Comparison of ENCODE assay signal across 20 cellular contexts in the genomic region with DNA sequence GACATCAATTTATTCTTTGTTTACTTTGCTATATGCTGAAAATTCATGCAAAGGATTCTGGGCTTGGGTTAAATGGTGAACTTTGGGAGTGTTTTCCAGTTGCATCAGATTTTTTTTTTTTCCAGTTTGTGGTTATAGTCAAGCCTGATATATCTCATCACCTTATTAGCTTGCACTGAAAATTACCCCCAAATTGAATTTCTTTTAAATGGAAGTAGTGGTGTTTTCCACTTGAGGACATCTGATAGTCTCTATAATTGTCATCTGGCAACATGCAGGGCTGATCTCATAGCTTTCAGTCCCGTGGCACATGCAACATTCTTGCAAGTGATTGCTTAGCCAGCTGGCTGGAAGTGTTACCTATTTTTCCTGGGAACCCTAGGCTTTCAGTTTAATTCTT. TPM values are rescaled to one million over a fixed set of nuclear protein-coding genes. Genes with fewer than 3 reads are reported as not detected.
A peak's percentile ranks its signal among the peaks of the same experiment; 100 is the strongest.
DNase-seq lines count a peak whose midpoint lies in the region; ATAC-seq, FAIRE-seq and TF ChIP-seq lines count a peak whose summit lies in the region.
"Had no signal": no experiment of that assay in that cellular context is flagged by ENCODE, and none has a peak within 500 bp of the region (broad histone marks: within the 10 kb centered on the region; RNA-seq: fewer than 3 reads in every experiment).

No MANE protein-coding gene starts in this region.

- no peaks in the 10 kb centered on the region for H3K9me1 ChIP-seq in K562 (ENCODE audit: control insufficient read depth, insufficient read depth, low read length)

- POLR2A ChIA-PET in K562 (lab: Yijun Ruan, JAX) = no interaction called here
- POLR2A ChIA-PET in activated CD4-positive, alpha-beta memory T cell treated with anti-CD3 and anti-CD28 coated beads, Interleukin-2, amount 10 ng/mL, durations not matched to agents 7 days and 5 days (lab: Charles Lee) = no interaction called here

- H3K36me3 Mint-ChIP-seq in activated CD4-positive, alpha-beta memory T cell treated with anti-CD3 and anti-CD28 coated beads, Interleukin-2, amount 10 ng/mL, durations not matched to agents 7 days and 5 days (ENCODE audit: low read depth) = no peaks in the 10 kb centered on the region

- TF ChIP-seq CTCF in K562 (IDR thresholded peaks at IDR 0.05 in 2 of 3, conservative IDR thresholded peaks at IDR 0.05 in 1 of 3; ENCODE audit: insufficient read depth in 2 of 3, low read depth in 1 of 3, low read length in 3 of 3) (no peak), psoas muscle (IDR thresholded peaks at IDR 0.05) (no peak), mammary epithelial cell (conservative IDR thresholded peaks at IDR 0.05 in 1 of 2, IDR thresholded peaks at IDR 0.05 in 1 of 2; ENCODE audit: extremely low read depth in 1 of 2, insufficient read depth in 1 of 2, low read depth in 1 of 2, low read length in 2 of 2) (no peak)

- no peaks in the 10 kb centered on the region for H3K9me3 ChIP-seq in K562 (replicated peaks; ENCODE audit: control insufficient read depth, insufficient read depth, low read depth, low read length)
- no peaks in the 10 kb centered on the region for H3K9me3 ChIP-seq in psoas muscle
- H3K9me3 ChIP-seq in mammary epithelial cell (replicated peaks; ENCODE audit: insufficient read depth, low read length) = no peaks in the 10 kb centered on the region
- H3K9me3 ChIP-seq: adrenal gland, sigmoid colon had no signal

- H3K27ac Mint-ChIP-seq in activated CD4-positive, alpha-beta memory T cell treated with anti-CD3 and anti-CD28 coated beads, Interleukin-2, amount 10 ng/mL, durations not matched to agents 7 days and 5 days = no peak overlapping the region
- H3K27ac Mint-ChIP-seq: activated CD4-positive, alpha-beta T cell treated with anti-CD3 and anti-CD28 coated beads, Interleukin-2, amount 10 ng/mL, durations not matched to agents 7 days and 5 days had no signal

- H4K20me1 ChIP-seq in K562 (replicated peaks; ENCODE audit: control insufficient read depth, insufficient read depth, low read length) = no peaks in the 10 kb centered on the region
- no peaks in the 10 kb centered on the region for H4K20me1 ChIP-seq in mammary epithelial cell (ENCODE audit: insufficient read depth, low read length)

- no peaks in the 10 kb centered on the region for H3K9me3 Mint-ChIP-seq in activated CD4-positive, alpha-beta memory T cell treated with anti-CD3 and anti-CD28 coated beads, Interleukin-2, amount 10 ng/mL, durations not matched to agents 7 days and 5 days
- H3K9me3 Mint-ChIP-seq: activated CD4-positive, alpha-beta T cell treated with anti-CD3 and anti-CD28 coated beads, Interleukin-2, amount 10 ng/mL, durations not matched to agents 7 days and 5 days; activated T-cell treated with anti-CD3 and anti-CD28 coated beads, Interleukin-2, amount 50 U/mL, for 4 hours had no signal

- FAIRE-seq in K562 (lab: Jason Lieb, UNC) = no peak
- FAIRE-seq: A204.1 had no signal

- H3K4me2 ChIP-seq in K562 (ENCODE audit: insufficient read depth, low read length) (no peak overlapping the region), mammary epithelial cell (ENCODE audit: insufficient read depth, low read depth, low read length) (no peak overlapping the region)

- no peaks in the 10 kb centered on the region for H3K79me2 ChIP-seq in K562 (ENCODE audit: control insufficient read depth, insufficient read depth, low read length)
- H3K79me2 ChIP-seq in mammary epithelial cell (ENCODE audit: insufficient read depth, low read length) = no peaks in the 10 kb centered on the region

- no peaks in the 10 kb centered on the region for H3K4me1 ChIP-seq in K562 (replicated peaks in 1 of 2; ENCODE audit: control insufficient read depth in 2 of 2, insufficient read depth in 2 of 2, low read length in 2 of 2)
- H3K4me1 ChIP-seq in psoas muscle = no peaks in the 10 kb centered on the region
- H3K4me1 ChIP-seq in mammary epithelial cell (ENCODE audit: insufficient read depth, low read length) = no peaks in the 10 kb centered on the region
- H3K4me1 ChIP-seq: adrenal gland, foreskin keratinocyte, sigmoid colon had no signal

- ATAC-seq in K562 (no peak), psoas muscle (peak in 3 of 4 donors; percentile 44 to 65 (median 61))
- ATAC-seq: activated T-cell treated with anti-CD3 and anti-CD28 coated beads, Interleukin-2, amount 50 U/mL, for 4 hours; foreskin keratinocyte had no signal

- H3K27me3 Mint-ChIP-seq in activated CD4-positive, alpha-beta memory T cell treated with anti-CD3 and anti-CD28 coated beads, Interleukin-2, amount 10 ng/mL, durations not matched to agents 7 days and 5 days = peaks cover 5% of the 10 kb centered on the region

- peaks cover 0 to 4% of the 10 kb centered on the region in 2 experiments; a peak in 3 of 5 replicates for H3K27me3 ChIP-seq in K562 (ENCODE audit: control insufficient read depth in 2 of 2, insufficient read depth in 2 of 2, low read length in 2 of 2)
- H3K27me3 ChIP-seq in psoas muscle (ENCODE audit: insufficient read depth in 3 of 3, low read length in 2 of 3) = peaks cover 0 to 4% (median 0%) of the 10 kb centered on the region in 3 donors
- no peaks in the 10 kb centered on the region for H3K27me3 ChIP-seq in mammary epithelial cell (ENCODE audit: insufficient read depth, low read length)
- H3K27me3 ChIP-seq: adrenal gland, foreskin keratinocyte, sigmoid colon had no signal

- H3K27ac ChIP-seq in K562 (ENCODE audit: extremely low read depth, low read depth, low read length) (no peak overlapping the region), psoas muscle (no peak overlapping the region), mammary epithelial cell (ENCODE audit: insufficient read depth, low read depth, low read length) (no peak overlapping the region)
- H3K27ac ChIP-seq: adrenal gland, foreskin keratinocyte, sigmoid colon had no signal

- TF ChIP-seq POLR2A in K562 (conservative IDR thresholded peaks at IDR 0.05) = no peak

- WGBS in K562 (ENCODE audit: insufficient coverage, low coverage, missing lambda C conversion rate) = 0% methylated on average over 1 of the region's 1 CpG
- WGBS in psoas muscle, 3 donors = 6 to 10% (median 7%) methylated on average over 1 of the region's 1 CpG
- 56% methylated on average over 1 of the region's 1 CpG for WGBS in mammary epithelial cell (ENCODE audit: low coverage, missing lambda C conversion rate)

- no peak overlapping the region for H3K4me3 Mint-ChIP-seq in activated CD4-positive, alpha-beta memory T cell treated with anti-CD3 and anti-CD28 coated beads, Interleukin-2, amount 10 ng/mL, durations not matched to agents 7 days and 5 days
- H3K4me3 Mint-ChIP-seq: activated CD4-positive, alpha-beta T cell treated with anti-CD3 and anti-CD28 coated beads, Interleukin-2, amount 10 ng/mL, durations not matched to agents 7 days and 5 days; activated T-cell treated with anti-CD3 and anti-CD28 coated beads, Interleukin-2, amount 50 U/mL, for 4 hours had no signal

- H3K4me1 Mint-ChIP-seq in activated CD4-positive, alpha-beta memory T cell treated with anti-CD3 and anti-CD28 coated beads, Interleukin-2, amount 10 ng/mL, durations not matched to agents 7 days and 5 days = no peaks in the 10 kb centered on the region
- H3K4me1 Mint-ChIP-seq: activated CD4-positive, alpha-beta T cell treated with anti-CD3 and anti-CD28 coated beads, Interleukin-2, amount 10 ng/mL, durations not matched to agents 7 days and 5 days had no signal

- CTCF ChIA-PET in K562 (lab: Yijun Ruan, JAX; ENCODE audit: low intra/inter-chr PET ratio) (interaction anchor here (0.7 kb wide), 1 partner anchor 305 kb away, joined by 3 read pairs; no protein-coding TSS in a partner anchor), mammary epithelial cell (lab: Charles Lee; ENCODE audit: low non-redundant PET) (no interaction called here)
- CTCF ChIA-PET in activated CD4-positive, alpha-beta memory T cell treated with anti-CD3 and anti-CD28 coated beads, Interleukin-2, amount 10 ng/mL, durations not matched to agents 7 days and 5 days (lab: Charles Lee) = interaction anchor here (2.0 kb wide), 1 partner anchor 535 kb away, joined by 4 read pairs; no protein-coding TSS in a partner anchor

- TF ChIP-seq EP300 in K562 (IDR thresholded peaks at IDR 0.05; ENCODE audit: low read length) = no peak

- no TSS peak for BruUV-seq in K562 (replicated peaks; lab: Mats Ljungman, UMichigan)
- no TSS peak for BruUV-seq in mammary epithelial cell (replicated peaks; lab: Mats Ljungman, UMichigan)

- TF ChIP-seq RAD21 in K562 (CRISPR knock-in tag; conservative IDR thresholded peaks at IDR 0.05 in 1 of 2, IDR thresholded peaks at IDR 0.05 in 1 of 2) = no peak

- in situ Hi-C loops in K562 (cut with MboI) (no loop called here), mammary epithelial cell (cut with MboI; ENCODE audit: low sequenced_read_pairs in 2 of 2) (no loop called here)

- DNase-seq in NCI-H146 (lab: John Stamatoyannopoulos, UW) (peak; percentile 25), NCI-H146 treated with DMSO at 0.1 percent for 48 hours (lab: John Stamatoyannopoulos, UW; ENCODE audit: unreplicated experiment) (no peak), M059J (ENCODE audit: low read depth) (peak; percentile 40), K562 (ENCODE audit: extremely low read depth in 1 of 4, low spot score in 3 of 4) (no peak), psoas muscle (no peak), mammary epithelial cell (no peak), SHP77 treated with DMSO at 0.1 percent for 48 hours (lab: John Stamatoyannopoulos, UW) (no peak)
- DNase-seq in activated CD4-positive, alpha-beta memory T cell treated with anti-CD3 and anti-CD28 coated beads, Interleukin-2, amount 10 ng/mL, durations not matched to agents 7 days and 5 days = no peak
- DNase-seq: activated CD4-positive, alpha-beta T cell treated with anti-CD3 and anti-CD28 coated beads, Interleukin-2, amount 10 ng/mL, durations not matched to agents 7 days and 5 days; activated T-cell treated with anti-CD3 and anti-CD28 coated beads, Interleukin-2, amount 50 U/mL, for 4 hours; foreskin keratinocyte; MV-4-11; NCI-H526; occipital lobe; sigmoid colon; stimulated activated naive CD4-positive, alpha-beta T cell treated with Interleukin-2 at 50 U/mL for 16 hours had no signal

- H3K9ac ChIP-seq in K562 (ENCODE audit: insufficient read depth in 1 of 2, low read depth in 2 of 2, low read length in 2 of 2) (no peak overlapping the region), mammary epithelial cell (ENCODE audit: insufficient read depth, low read length) (no peak overlapping the region)

- dilution Hi-C loops in mammary epithelial cell (cut with HindIII; ENCODE audit: low sequenced_read_pairs) = no loop called here

- no peak overlapping the region for H2AFZ ChIP-seq in K562 (ENCODE audit: low read depth, low read length)
- H2AFZ ChIP-seq in mammary epithelial cell (ENCODE audit: low read depth, low read length) = no peak overlapping the region

- intact Hi-C loops in K562 (cut with micrococcal nuclease) (no loop called here), psoas muscle (cut with DNase I) (no loop called here), mammary epithelial cell (cut with micrococcal nuclease) (no loop called here)

- H3K36me3 ChIP-seq in K562 (ENCODE audit: control insufficient read depth, insufficient read depth, low read length) = no peaks in the 10 kb centered on the region
- no peaks in the 10 kb centered on the region for H3K36me3 ChIP-seq in psoas muscle (ENCODE audit: insufficient read depth in 1 of 2, low read depth in 1 of 2)
- H3K36me3 ChIP-seq in mammary epithelial cell (ENCODE audit: insufficient read depth, low read length) = no peaks in the 10 kb centered on the region
- H3K36me3 ChIP-seq: adrenal gland, sigmoid colon had no signal

- H3K4me3 ChIP-seq in K562 (no peak overlapping the region), psoas muscle (no peak overlapping the region), mammary epithelial cell (replicated peaks in 1 of 3; ENCODE audit: insufficient read depth in 1 of 3, low read depth in 2 of 3, low read length in 3 of 3) (no peak overlapping the region)
- H3K4me3 ChIP-seq: adrenal gland, sigmoid colon had no signal

RNA-seq across cellular contexts. Expression of gene KRTAP3-1, which starts 4.7 kb away (rescaled TPM):
- total RNA-seq in M059J (2014; rRNA removed; shearing (Covaris generic)) = 0.64 and 0.71 TPM in 2 replicates
- total RNA-seq in K562 (2011; cell fraction: chromatin; rRNA removed; ENCODE audit: low replicate concordance) = not detected in 2 replicates
- total RNA-seq in K562 (2011; cell fraction: nucleolus; rRNA removed) = not detected in 2 replicates
- not detected in 2 replicates for total RNA-seq in K562 (2011; cell fraction: nucleoplasm; rRNA removed)
- not detected in 2 replicates for total RNA-seq in K562 (2014; rRNA removed)
- not detected in 2 replicates for total RNA-seq in K562 (2014; rRNA removed; fragmentation: Illumina TruSeq; extraction: Trizol)
- not detected in 2 replicates for total RNA-seq in K562 (2015; rRNA removed; fragmentation: Illumina TruSeq; extraction: Trizol)
- not detected in 2 replicates for total RNA-seq in K562 (2021)
- polyA plus RNA-seq in K562 (2011; rRNA removed) = not detected in 2 replicates
- not detected in 2 replicates for polyA plus RNA-seq in K562 (2011; cell fraction: cytosol; rRNA removed)
- polyA plus RNA-seq in K562 (2011; cell fraction: nucleus; rRNA removed) = not detected in 2 replicates
- not detected in 2 replicates for polyA plus RNA-seq in K562 (2012)
- not detected in 2 replicates for polyA plus RNA-seq in K562 (2014; fragmentation: Illumina TruSeq; extraction: Trizol)
- not detected for polyA plus RNA-seq in K562 (2014; fragmentation: Nextera tagmentation; extraction: Ambion mirVana)
- polyA plus RNA-seq in K562 (2014; rRNA removed) = not detected in 2 replicates
- polyA minus RNA-seq in K562 (2011; rRNA and poly(A)+ RNA removed) = not detected in 2 replicates
- polyA minus RNA-seq in K562 (2011; cell fraction: cytosol; rRNA and poly(A)+ RNA removed) = not detected in 2 replicates
- not detected in 2 replicates for polyA minus RNA-seq in K562 (2011; cell fraction: nucleus; rRNA and poly(A)+ RNA removed)
- total RNA-seq in psoas muscle = not detected
- polyA plus RNA-seq in psoas muscle = not detected
- not detected for total RNA-seq in mammary epithelial cell
- polyA plus RNA-seq in mammary epithelial cell = not detected
- not detected for polyA minus RNA-seq in mammary epithelial cell
- not detected for total RNA-seq in activated CD4-positive, alpha-beta memory T cell treated with anti-CD3 and anti-CD28 coated beads, Interleukin-2, amount 10 ng/mL, durations not matched to agents 7 days and 5 days
- total RNA-seq: activated CD4-positive, alpha-beta T cell treated with anti-CD3 and anti-CD28 coated beads, Interleukin-2, amount 10 ng/mL, durations not matched to agents 7 days and 5 days; activated T-cell treated with anti-CD3 and anti-CD28 coated beads, Interleukin-2, amount 50 U/mL, for 4 hours; adrenal gland; dermis microvascular lymphatic vessel endothelial cell; foreskin keratinocyte; mesenteric fat pad; occipital lobe; sigmoid colon had no signal
- polyA plus RNA-seq: adrenal gland, foreskin keratinocyte, sigmoid colon had no signal

RNA-seq across cellular contexts. Expression of gene KRTAP1-5, which starts 13.4 kb away (rescaled TPM):
- total RNA-seq in M059J (2014; rRNA removed; shearing (Covaris generic)) = 3.2 and 5.7 TPM in 2 replicates
- total RNA-seq in K562 (2011; cell fraction: chromatin; rRNA removed; ENCODE audit: low replicate concordance) = not detected in 2 replicates
- total RNA-seq in K562 (2011; cell fraction: nucleolus; rRNA removed) = not detected in 2 replicates
- not detected in 2 replicates for total RNA-seq in K562 (2011; cell fraction: nucleoplasm; rRNA removed)
- not detected in 2 replicates for total RNA-seq in K562 (2014; rRNA removed)
- not detected in 2 replicates for total RNA-seq in K562 (2014; rRNA removed; fragmentation: Illumina TruSeq; extraction: Trizol)
- total RNA-seq in K562 (2015; rRNA removed; fragmentation: Illumina TruSeq; extraction: Trizol) = not detected in 2 replicates
- total RNA-seq in K562 (2021) = not detected in 2 replicates
- polyA plus RNA-seq in K562 (2011; rRNA removed) = not detected in 2 replicates
- not detected in 2 replicates for polyA plus RNA-seq in K562 (2011; cell fraction: cytosol; rRNA removed)
- not detected in 2 replicates for polyA plus RNA-seq in K562 (2011; cell fraction: nucleus; rRNA removed)
- polyA plus RNA-seq in K562 (2012) = not detected in 2 replicates
- polyA plus RNA-seq in K562 (2014; fragmentation: Illumina TruSeq; extraction: Trizol) = not detected in 2 replicates
- not detected for polyA plus RNA-seq in K562 (2014; fragmentation: Nextera tagmentation; extraction: Ambion mirVana)
- not detected in 2 replicates for polyA plus RNA-seq in K562 (2014; rRNA removed)
- not detected in 2 replicates for polyA minus RNA-seq in K562 (2011; rRNA and poly(A)+ RNA removed)
- not detected in 2 replicates for polyA minus RNA-seq in K562 (2011; cell fraction: cytosol; rRNA and poly(A)+ RNA removed)
- not detected in 2 replicates for polyA minus RNA-seq in K562 (2011; cell fraction: nucleus; rRNA and poly(A)+ RNA removed)
- total RNA-seq in psoas muscle = not detected
- polyA plus RNA-seq in psoas muscle = not detected
- under 1 TPM in 1 of 2 donors, not detected in 1; 0.17 TPM for total RNA-seq in mammary epithelial cell
- polyA plus RNA-seq in mammary epithelial cell = not detected
- not detected for polyA minus RNA-seq in mammary epithelial cell
- not detected for total RNA-seq in activated CD4-positive, alpha-beta memory T cell treated with anti-CD3 and anti-CD28 coated beads, Interleukin-2, amount 10 ng/mL, durations not matched to agents 7 days and 5 days
- total RNA-seq: activated CD4-positive, alpha-beta T cell treated with anti-CD3 and anti-CD28 coated beads, Interleukin-2, amount 10 ng/mL, durations not matched to agents 7 days and 5 days; activated T-cell treated with anti-CD3 and anti-CD28 coated beads, Interleukin-2, amount 50 U/mL, for 4 hours; adrenal gland; dermis microvascular lymphatic vessel endothelial cell; foreskin keratinocyte; mesenteric fat pad; occipital lobe; sigmoid colon had no signal
- polyA plus RNA-seq: adrenal gland, foreskin keratinocyte, sigmoid colon had no signal

RNA-seq across cellular contexts. Expression of gene KRTAP3-2, which starts 13.9 kb away (rescaled TPM):
- total RNA-seq in M059J (2014; rRNA removed; shearing (Covaris generic)) = not detected in 2 replicates
- not detected in 2 replicates for total RNA-seq in K562 (2011; cell fraction: chromatin; rRNA removed; ENCODE audit: low replicate concordance)
- not detected in 2 replicates for total RNA-seq in K562 (2011; cell fraction: nucleolus; rRNA removed)
- not detected in 2 replicates for total RNA-seq in K562 (2011; cell fraction: nucleoplasm; rRNA removed)
- not detected in 2 replicates for total RNA-seq in K562 (2014; rRNA removed)
- total RNA-seq in K562 (2014; rRNA removed; fragmentation: Illumina TruSeq; extraction: Trizol) = not detected in 2 replicates
- total RNA-seq in K562 (2015; rRNA removed; fragmentation: Illumina TruSeq; extraction: Trizol) = not detected in 2 replicates
- not detected in 2 replicates for total RNA-seq in K562 (2021)
- polyA plus RNA-seq in K562 (2011; rRNA removed) = not detected in 2 replicates
- polyA plus RNA-seq in K562 (2011; cell fraction: cytosol; rRNA removed) = not detected in 2 replicates
- polyA plus RNA-seq in K562 (2011; cell fraction: nucleus; rRNA removed) = not detected in 2 replicates
- polyA plus RNA-seq in K562 (2012) = not detected in 2 replicates
- polyA plus RNA-seq in K562 (2014; fragmentation: Illumina TruSeq; extraction: Trizol) = not detected in 2 replicates
- not detected for polyA plus RNA-seq in K562 (2014; fragmentation: Nextera tagmentation; extraction: Ambion mirVana)
- not detected in 2 replicates for polyA plus RNA-seq in K562 (2014; rRNA removed)
- polyA minus RNA-seq in K562 (2011; rRNA and poly(A)+ RNA removed) = not detected in 2 replicates
- not detected in 2 replicates for polyA minus RNA-seq in K562 (2011; cell fraction: cytosol; rRNA and poly(A)+ RNA removed)
- polyA minus RNA-seq in K562 (2011; cell fraction: nucleus; rRNA and poly(A)+ RNA removed) = not detected in 2 replicates
- not detected for total RNA-seq in psoas muscle
- not detected for polyA plus RNA-seq in psoas muscle
- not detected for total RNA-seq in mammary epithelial cell
- polyA plus RNA-seq in mammary epithelial cell = not detected
- polyA minus RNA-seq in mammary epithelial cell = not detected
- not detected for total RNA-seq in activated CD4-positive, alpha-beta memory T cell treated with anti-CD3 and anti-CD28 coated beads, Interleukin-2, amount 10 ng/mL, durations not matched to agents 7 days and 5 days
- total RNA-seq: activated CD4-positive, alpha-beta T cell treated with anti-CD3 and anti-CD28 coated beads, Interleukin-2, amount 10 ng/mL, durations not matched to agents 7 days and 5 days; activated T-cell treated with anti-CD3 and anti-CD28 coated beads, Interleukin-2, amount 50 U/mL, for 4 hours; adrenal gland; dermis microvascular lymphatic vessel endothelial cell; foreskin keratinocyte; mesenteric fat pad; occipital lobe; sigmoid colon had no signal
- polyA plus RNA-seq: adrenal gland, foreskin keratinocyte, sigmoid colon had no signal

RNA-seq across cellular contexts. Expression of gene KRTAP1-4, which starts 16.4 kb away (rescaled TPM):
- not detected in 2 replicates for total RNA-seq in M059J (2014; rRNA removed; shearing (Covaris generic))
- total RNA-seq in K562 (2011; cell fraction: chromatin; rRNA removed; ENCODE audit: low replicate concordance) = not detected in 2 replicates
- total RNA-seq in K562 (2011; cell fraction: nucleolus; rRNA removed) = not detected in 2 replicates
- total RNA-seq in K562 (2011; cell fraction: nucleoplasm; rRNA removed) = not detected in 2 replicates
- total RNA-seq in K562 (2014; rRNA removed) = not detected in 2 replicates
- total RNA-seq in K562 (2014; rRNA removed; fragmentation: Illumina TruSeq; extraction: Trizol) = not detected in 2 replicates
- not detected in 2 replicates for total RNA-seq in K562 (2015; rRNA removed; fragmentation: Illumina TruSeq; extraction: Trizol)
- total RNA-seq in K562 (2021) = not detected in 2 replicates
- not detected in 2 replicates for polyA plus RNA-seq in K562 (2011; rRNA removed)
- polyA plus RNA-seq in K562 (2011; cell fraction: cytosol; rRNA removed) = not detected in 2 replicates
- polyA plus RNA-seq in K562 (2011; cell fraction: nucleus; rRNA removed) = not detected in 2 replicates
- polyA plus RNA-seq in K562 (2012) = not detected in 2 replicates
- polyA plus RNA-seq in K562 (2014; fragmentation: Illumina TruSeq; extraction: Trizol) = not detected in 2 replicates
- polyA plus RNA-seq in K562 (2014; fragmentation: Nextera tagmentation; extraction: Ambion mirVana) = not detected
- not detected in 2 replicates for polyA plus RNA-seq in K562 (2014; rRNA removed)
- polyA minus RNA-seq in K562 (2011; rRNA and poly(A)+ RNA removed) = not detected in 2 replicates
- not detected in 2 replicates for polyA minus RNA-seq in K562 (2011; cell fraction: cytosol; rRNA and poly(A)+ RNA removed)
- polyA minus RNA-seq in K562 (2011; cell fraction: nucleus; rRNA and poly(A)+ RNA removed) = not detected in 2 replicates
- not detected for total RNA-seq in psoas muscle
- polyA plus RNA-seq in psoas muscle = not detected
- total RNA-seq in mammary epithelial cell = not detected
- polyA plus RNA-seq in mammary epithelial cell = not detected
- polyA minus RNA-seq in mammary epithelial cell = not detected
- total RNA-seq in activated CD4-positive, alpha-beta memory T cell treated with anti-CD3 and anti-CD28 coated beads, Interleukin-2, amount 10 ng/mL, durations not matched to agents 7 days and 5 days = not detected
- total RNA-seq: activated CD4-positive, alpha-beta T cell treated with anti-CD3 and anti-CD28 coated beads, Interleukin-2, amount 10 ng/mL, durations not matched to agents 7 days and 5 days; activated T-cell treated with anti-CD3 and anti-CD28 coated beads, Interleukin-2, amount 50 U/mL, for 4 hours; adrenal gland; dermis microvascular lymphatic vessel endothelial cell; foreskin keratinocyte; mesenteric fat pad; occipital lobe; sigmoid colon had no signal
- polyA plus RNA-seq: adrenal gland, foreskin keratinocyte, sigmoid colon had no signal

RNA-seq across cellular contexts. Expression of gene KRTAP3-3, which starts 19.6 kb away (rescaled TPM):
- total RNA-seq in M059J (2014; rRNA removed; shearing (Covaris generic)) = 0.22 TPM in 1 of 2 replicates, not detected in the other
- total RNA-seq in K562 (2011; cell fraction: chromatin; rRNA removed; ENCODE audit: low replicate concordance) = not detected in 2 replicates
- total RNA-seq in K562 (2011; cell fraction: nucleolus; rRNA removed) = not detected in 2 replicates
- total RNA-seq in K562 (2011; cell fraction: nucleoplasm; rRNA removed) = not detected in 2 replicates
- not detected in 2 replicates for total RNA-seq in K562 (2014; rRNA removed)
- total RNA-seq in K562 (2014; rRNA removed; fragmentation: Illumina TruSeq; extraction: Trizol) = not detected in 2 replicates
- not detected in 2 replicates for total RNA-seq in K562 (2015; rRNA removed; fragmentation: Illumina TruSeq; extraction: Trizol)
- not detected in 2 replicates for total RNA-seq in K562 (2021)
- polyA plus RNA-seq in K562 (2011; rRNA removed) = not detected in 2 replicates
- polyA plus RNA-seq in K562 (2011; cell fraction: cytosol; rRNA removed) = not detected in 2 replicates
- not detected in 2 replicates for polyA plus RNA-seq in K562 (2011; cell fraction: nucleus; rRNA removed)
- not detected in 2 replicates for polyA plus RNA-seq in K562 (2012)
- not detected in 2 replicates for polyA plus RNA-seq in K562 (2014; fragmentation: Illumina TruSeq; extraction: Trizol)
- not detected for polyA plus RNA-seq in K562 (2014; fragmentation: Nextera tagmentation; extraction: Ambion mirVana)
- not detected in 2 replicates for polyA plus RNA-seq in K562 (2014; rRNA removed)
- polyA minus RNA-seq in K562 (2011; rRNA and poly(A)+ RNA removed) = not detected in 2 replicates
- polyA minus RNA-seq in K562 (2011; cell fraction: cytosol; rRNA and poly(A)+ RNA removed) = not detected in 2 replicates
- polyA minus RNA-seq in K562 (2011; cell fraction: nucleus; rRNA and poly(A)+ RNA removed) = not detected in 2 replicates
- total RNA-seq in psoas muscle = not detected
- not detected for polyA plus RNA-seq in psoas muscle
- not detected for total RNA-seq in mammary epithelial cell
- polyA plus RNA-seq in mammary epithelial cell = not detected
- not detected for polyA minus RNA-seq in mammary epithelial cell
- not detected for total RNA-seq in activated CD4-positive, alpha-beta memory T cell treated with anti-CD3 and anti-CD28 coated beads, Interleukin-2, amount 10 ng/mL, durations not matched to agents 7 days and 5 days
- total RNA-seq: activated CD4-positive, alpha-beta T cell treated with anti-CD3 and anti-CD28 coated beads, Interleukin-2, amount 10 ng/mL, durations not matched to agents 7 days and 5 days; activated T-cell treated with anti-CD3 and anti-CD28 coated beads, Interleukin-2, amount 50 U/mL, for 4 hours; adrenal gland; dermis microvascular lymphatic vessel endothelial cell; foreskin keratinocyte; mesenteric fat pad; occipital lobe; sigmoid colon had no signal
- polyA plus RNA-seq: adrenal gland, foreskin keratinocyte, sigmoid colon had no signal

Comparison
In these comparisons a context has a peak if more than half of its experiments do, and no peak if none do; other contexts are left out.
1. DNase-seq: peak in NCI-H146 (single experiment) and M059J (single experiment); none in NCI-H146 treated with DMSO at 0.1 percent for 48 hours (single experiment), K562 (0 of 4), psoas muscle (0 of 2), mammary epithelial cell (single experiment), activated CD4-positive, alpha-beta memory T cell treated with anti-CD3 and anti-CD28 coated beads, Interleukin-2, amount 10 ng/mL, durations not matched to agents 7 days and 5 days (single experiment) and SHP77 treated with DMSO at 0.1 percent for 48 hours (single experiment).